ENCODE assay signal across 7 cellular contexts in the genomic region with DNA sequence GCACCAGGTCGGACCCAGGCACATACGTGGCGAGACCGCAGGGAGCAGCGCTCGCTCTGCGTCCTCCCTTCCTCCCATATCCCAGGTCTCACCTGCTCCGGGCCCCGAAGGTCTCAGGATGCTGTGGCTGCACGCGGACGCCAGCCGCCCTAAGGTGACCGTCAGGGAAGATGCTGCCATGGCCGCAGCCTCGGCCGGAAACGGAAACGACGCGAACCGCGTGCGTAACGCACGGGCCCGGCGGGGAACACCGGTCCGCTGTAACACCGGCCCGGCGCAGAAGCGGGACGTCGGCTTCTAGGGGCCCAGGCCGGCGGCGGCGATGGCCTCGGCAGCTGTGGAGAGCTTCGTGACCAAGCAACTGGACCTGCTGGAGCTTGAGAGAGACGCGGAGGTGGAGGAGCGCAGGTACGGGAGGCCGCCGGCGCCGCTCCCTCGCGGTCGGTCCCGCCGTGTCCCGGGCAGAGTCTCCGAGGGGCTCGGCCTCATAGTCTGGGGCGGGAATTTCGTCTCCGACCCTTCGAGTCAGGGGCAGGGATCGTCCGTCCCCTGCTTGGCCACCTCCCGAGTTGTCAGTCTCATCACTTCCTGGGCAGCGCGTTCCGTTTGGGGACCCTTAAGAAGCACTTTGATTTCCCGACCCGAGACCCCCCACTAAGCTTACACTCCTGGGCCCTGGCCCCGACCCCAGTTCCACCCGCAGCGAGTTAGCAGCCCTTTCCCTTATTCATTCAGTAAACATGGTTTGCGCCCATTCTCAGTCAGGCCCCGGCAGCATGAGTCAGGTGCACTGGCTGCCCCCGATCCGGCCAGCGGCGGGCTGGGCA. TPM values are rescaled to one million over a fixed set of nuclear protein-coding genes. Genes with fewer than 3 reads are reported as not detected.
A peak's percentile ranks its signal among the peaks of the same experiment; 100 is the strongest.
DNase-seq lines count a peak whose midpoint lies in the region; ATAC-seq and TF ChIP-seq lines count a peak whose summit lies in the region.

Gene IGHMBP2, plus strand, starts transcription at position 261 of the 827 bp plus-strand sequence. Its CDS starts 62 bp downstream, at position 323.
Gene MRPL21, minus strand, starts transcription at position 202 of the 827 bp plus-strand sequence. Its CDS starts 22 bp downstream, at position 180.

- H3K9ac ChIP-seq in iPS-15b (ENCODE audit: low read depth, low read length) = peak within 1 kb of the TSS; percentile 80
- H3K9ac ChIP-seq in skeletal muscle satellite cell (ENCODE audit: low read depth, low read length) = peak within 1 kb of the TSS; percentile 94

- in situ Hi-C loops in brain microvascular endothelial cell (cut with HindIII; ENCODE audit: low pct_ligation_motif_present, low sequenced_read_pairs) = no loop called here

- peak within 1 kb of the TSS; percentile 71 for H3K27ac ChIP-seq in brain microvascular endothelial cell

- H3K4me2 ChIP-seq in skeletal muscle satellite cell (ENCODE audit: low read length) = peak within 1 kb of the TSS; percentile 92

- no peaks in the 10 kb centered on the region for H3K9me3 ChIP-seq in iPS-15b (ENCODE audit: control insufficient read depth, insufficient read depth, low read length)
- no peaks in the 10 kb centered on the region for H3K9me3 ChIP-seq in skeletal muscle satellite cell (replicated peaks; ENCODE audit: low read length)

- no peaks in the 10 kb centered on the region for H3K27me3 ChIP-seq in brain microvascular endothelial cell (replicated peaks)
- H3K27me3 ChIP-seq in iPS-15b (ENCODE audit: control insufficient read depth, insufficient read depth, low read length) = no peaks in the 10 kb centered on the region
- H3K27me3 ChIP-seq in skeletal muscle satellite cell (ENCODE audit: control insufficient read depth, insufficient read depth, low read length) = no peaks in the 10 kb centered on the region

- DNase-seq in NCI-H2081 (lab: John Stamatoyannopoulos, UW) (peak; percentile 73 to 83), UCSD-AML1 (lab: John Stamatoyannopoulos, UW; ENCODE audit: unreplicated experiment) (peak; percentile 88), brain microvascular endothelial cell (peak; percentile 66)

- ATAC-seq in GM18502 (IDR thresholded peaks at IDR 0.05; ENCODE audit: poor library complexity, unreplicated experiment) (peak; percentile 88), HG02852 (IDR thresholded peaks at IDR 0.05; ENCODE audit: unreplicated experiment) (peak; percentile 78)

- TF ChIP-seq CTCF in brain microvascular endothelial cell (IDR thresholded peaks at IDR 0.05; ENCODE audit: low read depth, low read length, missing control alignments) = no peak

- H3K4me1 ChIP-seq in iPS-15b (ENCODE audit: control insufficient read depth, insufficient read depth, low read length) = no peaks in the 10 kb centered on the region
- H3K4me1 ChIP-seq in skeletal muscle satellite cell (ENCODE audit: control insufficient read depth, insufficient read depth, low read length) = peaks cover 15% of the 10 kb centered on the region

- H3K4me3 ChIP-seq in brain microvascular endothelial cell (ENCODE audit: low read depth, low read length) = peak within 1 kb of the TSS; percentile 100
- H3K4me3 ChIP-seq in iPS-15b (ENCODE audit: low read depth, low read length) = peak within 1 kb of the TSS; percentile 87
- peak within 1 kb of the TSS; percentile 97 for H3K4me3 ChIP-seq in skeletal muscle satellite cell (ENCODE audit: low read length)

- H3K36me3 ChIP-seq in brain microvascular endothelial cell (replicated peaks) = peaks cover 10% of the 10 kb centered on the region
- peaks cover 15% of the 10 kb centered on the region for H3K36me3 ChIP-seq in iPS-15b (ENCODE audit: control insufficient read depth, insufficient read depth, low read length)
- peaks cover 17% of the 10 kb centered on the region for H3K36me3 ChIP-seq in skeletal muscle satellite cell (ENCODE audit: insufficient read depth, low read length)

RNA-seq across cellular contexts. Expression of gene IGHMBP2, which starts in this region (rescaled TPM):
- total RNA-seq in skeletal muscle satellite cell (2012; rRNA removed) = 8.6 and 9.2 TPM in 2 replicates

RNA-seq across cellular contexts. Expression of gene MRPL21, which starts in this region (rescaled TPM):
- total RNA-seq in skeletal muscle satellite cell (2012; rRNA removed) = 75.3 and 85.0 TPM in 2 replicates

Comparison
In these comparisons a context has a peak if more than half of its experiments do, and no peak if none do; other contexts are left out.
1. Peak in every context shown above with its lines: DNase-seq, ATAC-seq, H3K4me3 ChIP-seq and H3K27ac ChIP-seq.